In genomic region chr11:73623651-73624050, GRCh38 we compare ENCODE assay signal across 1 cellular context.
TF ChIP-seq lines count a peak whose summit lies in the region.

No MANE protein-coding gene starts in this region.

TF ChIP-seq in K562, 482 proteins besides CTCF, POLR2A, EP300 and RAD21 (continued from another document):
- 0 out of 2 replicates have a peak, but pooled peaks have one; percentile 18 for TF ChIP-seq C11orf30 (IDR thresholded peaks at IDR 0.05; ENCODE audit: low read depth)
- no peak for TF ChIP-seq ZNF431 (CRISPR knock-in tag; IDR thresholded peaks at IDR 0.05)
- no peak for TF ChIP-seq PBX2 (CRISPR knock-in tag; IDR thresholded peaks at IDR 0.05; ENCODE audit: low read depth)
- TF ChIP-seq PBX2 (tag; conservative IDR thresholded peaks at IDR 0.05; ENCODE audit: low read depth): peak; percentile 54
- TF ChIP-seq EGR1 (conservative IDR thresholded peaks at IDR 0.05): no peak
- TF ChIP-seq NFE2L1 (tag; IDR thresholded peaks at IDR 0.05; ENCODE audit: borderline replicate concordance, low read depth): no peak
- TF ChIP-seq DPF2 (IDR thresholded peaks at IDR 0.05): no peak
- TF ChIP-seq MAZ (CRISPR knock-in tag; conservative IDR thresholded peaks at IDR 0.05 in 1 of 2, IDR thresholded peaks at IDR 0.05 in 1 of 2): 0 out of 4 replicates have a peak, but pooled peaks of 1 of the 2 experiments have one; percentile 25
- no peak for TF ChIP-seq TBP (optimal IDR thresholded peaks at IDR 0.05; ENCODE audit: low read depth, low read length)
- no peak for TF ChIP-seq KHSRP (IDR thresholded peaks at IDR 0.05)
- TF ChIP-seq TAL1 (IDR thresholded peaks at IDR 0.05): no peak
